In genomic region chr9:133712221-133713100, GRCh38 we compare ENCODE assay signal across 19 cellular contexts. TPM values are rescaled to one million over a fixed set of nuclear protein-coding genes. Genes with fewer than 3 reads are reported as not detected.
DNase-seq lines count a peak whose midpoint lies in the region; ATAC-seq, FAIRE-seq and TF ChIP-seq lines count a peak whose summit lies in the region.
"Had no signal": no experiment of that assay in that cellular context is flagged by ENCODE, and none has a peak within 500 bp of the region (broad histone marks: within the 10 kb centered on the region; RNA-seq: fewer than 3 reads in every experiment).

No MANE protein-coding gene starts in this region.

- no peak for DNase-seq in SK-N-SH
- DNase-seq in OCI-LY7 (ENCODE audit: low spot score): no peak
- DNase-seq in kidney: peak; percentile 61
- no peak for DNase-seq in cerebellar cortex (ENCODE audit: low spot score)
- no peak for DNase-seq in stimulated activated naive CD4-positive, alpha-beta T cell treated with Interleukin-2 at 50 U/mL for 16 hours (lab: John Stamatoyannopoulos, UW)
- DNase-seq: activated CD4-positive, alpha-beta T cell treated with anti-CD3 and anti-CD28 coated beads, Interleukin-2, amount 10 ng/mL, durations not matched to agents 7 days and 5 days; activated naive CD4-positive, alpha-beta T cell treated with anti-CD3 and anti-CD28 coated beads, Interleukin-2, amount 50 U/mL, for 16 hours; DND-41; stimulated activated CD8-positive, alpha-beta memory T cell treated with anti-CD3 and anti-CD28 coated beads, Interleukin-4, amount 100 ng/mL, for 48 hours; substantia nigra had no signal

- no peak for TF ChIP-seq EP300 in SK-N-SH (IDR thresholded peaks at IDR 0.05; ENCODE audit: borderline replicate concordance in 1 of 2, low read depth in 1 of 2, low read length in 1 of 2)

- CTCF ChIA-PET in SK-N-SH (lab: Yijun Ruan, JAX): interaction anchor here (1.4 to 9.3 kb wide), 3 partner anchors 14 to 85 kb away, joined by 3 to 83 read pairs (median 5); no protein-coding TSS in a partner anchor
- CTCF ChIA-PET in OCI-LY7 (lab: Charles Lee; ENCODE audit: unreplicated experiment): interaction anchor here (0.6 kb wide), 1 partner anchor 20 kb away, joined by 3 read pairs; no protein-coding TSS in a partner anchor

- H4K20me1 ChIP-seq in SK-N-SH (ENCODE audit: insufficient read depth) (no peaks in the 10 kb centered on the region), OCI-LY7 (ENCODE audit: insufficient read depth, low read length) (no peaks in the 10 kb centered on the region)

- H3K27me3 ChIP-seq in SK-N-SH (ENCODE audit: insufficient read depth) (no peaks in the 10 kb centered on the region), skeletal muscle satellite cell (ENCODE audit: control insufficient read depth, insufficient read depth, low read length) (no peaks in the 10 kb centered on the region)

- POLR2A ChIA-PET in SK-N-SH (lab: Yijun Ruan, JAX): interaction anchor here (1.2 kb wide), 1 partner anchor 178 kb away, joined by 3 read pairs; the partner anchor contains the start of gene ADAMTSL2
- POLR2A ChIA-PET in OCI-LY7 (lab: Charles Lee): interaction anchor here (0.6 kb wide), 1 partner anchor 11 kb away, joined by 3 read pairs; no protein-coding TSS in a partner anchor

- intact Hi-C loops in OCI-LY7 (cut with micrococcal nuclease; ENCODE audit: unreplicated experiment): no loop called here
- intact Hi-C loops in kidney (cut with DNase I): no loop called here

- H2AFZ ChIP-seq in SK-N-SH (ENCODE audit: low read depth): no peak overlapping the region
- 0 out of 2 replicates have a peak overlapping the region, but pooled peaks have one; percentile 28 for H2AFZ ChIP-seq in OCI-LY7 (ENCODE audit: low read length)
- H2AFZ ChIP-seq: GM23338 had no signal

- FAIRE-seq in kidney (lab: Jason Lieb, UNC): no peak
- FAIRE-seq: frontal cortex, GM18507 had no signal

- H3K27ac ChIP-seq in SK-N-SH (ENCODE audit: low read depth in 2 of 2, low read length in 1 of 2) (peak overlapping the region in 1 of 2 experiments; percentile 88; a peak in 2 of 4 replicates), OCI-LY7 (ENCODE audit: low read depth, low read length, poor library complexity, severe bottlenecking) (no peak overlapping the region), kidney (ENCODE audit: low read depth in 2 of 2, low read length in 2 of 2) (peak overlapping the region in 1 of 2 donors; percentile 32)
- H3K27ac ChIP-seq: 22Rv1 had no signal

- BruUV-seq in OCI-LY7 (replicated peaks; lab: Mats Ljungman, UMichigan): no TSS peak

- H3F3A ChIP-seq in SK-N-SH (replicated peaks; ENCODE audit: insufficient read depth): peaks cover 18% of the 10 kb centered on the region

- H3K9me2 ChIP-seq in SK-N-SH (no peaks in the 10 kb centered on the region), OCI-LY7 (ENCODE audit: insufficient read depth, low read length) (no peaks in the 10 kb centered on the region)

- H3K4me2 ChIP-seq in SK-N-SH (peak overlapping the region; percentile 53; the same call in 1 of the 2 replicates), OCI-LY7 (ENCODE audit: low read length) (peak overlapping the region; percentile 34), skeletal muscle satellite cell (ENCODE audit: low read length) (peak overlapping the region; percentile 75)
- H3K4me2 ChIP-seq: GM23338 had no signal

- H3K36me3 ChIP-seq in SK-N-SH (replicated peaks in 1 of 2; ENCODE audit: control insufficient read depth in 1 of 2, insufficient read depth in 2 of 2, low read length in 1 of 2): no peaks in the 10 kb centered on the region
- H3K36me3 ChIP-seq in OCI-LY7 (ENCODE audit: insufficient read depth, low read length): no peaks in the 10 kb centered on the region
- H3K36me3 ChIP-seq in kidney (ENCODE audit: control insufficient read depth in 1 of 2, insufficient read depth in 2 of 2, low read length in 2 of 2): no peaks in the 10 kb centered on the region
- H3K36me3 ChIP-seq in skeletal muscle satellite cell (ENCODE audit: insufficient read depth, low read length): no peaks in the 10 kb centered on the region

- TF ChIP-seq CTCF in SK-N-SH (IDR thresholded peaks at IDR 0.05): no peak
- no peak for TF ChIP-seq CTCF in OCI-LY7 (conservative IDR thresholded peaks at IDR 0.05; ENCODE audit: low read length)
- TF ChIP-seq CTCF in kidney (IDR thresholded peaks at IDR 0.05; ENCODE audit: borderline replicate concordance, extremely low read depth, insufficient read depth): no peak

- no peak overlapping the region for H3K4me3 ChIP-seq in SK-N-SH (ENCODE audit: low read depth in 2 of 2, low read length in 1 of 2)
- no peak overlapping the region for H3K4me3 ChIP-seq in OCI-LY7 (ENCODE audit: low read depth, low read length, poor library complexity, severe bottlenecking)
- no peak overlapping the region for H3K4me3 ChIP-seq in kidney (ENCODE audit: low read length in 2 of 2)
- no peak overlapping the region for H3K4me3 ChIP-seq in skeletal muscle satellite cell (ENCODE audit: low read length)
- H3K4me3 ChIP-seq: GM23338, skin epidermis had no signal

- H3K9me3 ChIP-seq in SK-N-SH (no peaks in the 10 kb centered on the region), OCI-LY7 (ENCODE audit: low read length) (no peaks in the 10 kb centered on the region), kidney (ENCODE audit: control insufficient read depth in 1 of 2, low read length in 2 of 2) (no peaks in the 10 kb centered on the region), skeletal muscle satellite cell (replicated peaks; ENCODE audit: low read length) (no peaks in the 10 kb centered on the region)

- peaks cover 25 to 33% of the 10 kb centered on the region in 2 experiments; a peak in 3 of 4 replicates for H3K4me1 ChIP-seq in SK-N-SH (ENCODE audit: control insufficient read depth in 1 of 2, insufficient read depth in 2 of 2, low read depth in 1 of 2, low read length in 1 of 2)
- H3K4me1 ChIP-seq in OCI-LY7 (ENCODE audit: insufficient read depth, low read length, poor library complexity, severe bottlenecking): peaks cover 52% of the 10 kb centered on the region
- peaks cover 15 to 25% of the 10 kb centered on the region in 2 donors for H3K4me1 ChIP-seq in kidney (ENCODE audit: control insufficient read depth in 1 of 2, insufficient read depth in 1 of 2, low read depth in 1 of 2, low read length in 2 of 2)
- H3K4me1 ChIP-seq in skeletal muscle satellite cell (ENCODE audit: control insufficient read depth, insufficient read depth, low read length): peaks cover 66% of the 10 kb centered on the region

- 83% methylated on average over 14 of the region's 22 CpGs for WGBS in SK-N-SH (ENCODE audit: low lambda C conversion rate)

- peak overlapping the region; percentile 57; the same call in 1 of the 2 replicates for H3K9ac ChIP-seq in SK-N-SH
- H3K9ac ChIP-seq in kidney (ENCODE audit: low read length in 2 of 2): no peak overlapping the region
- peak overlapping the region; percentile 84 for H3K9ac ChIP-seq in skeletal muscle satellite cell (ENCODE audit: low read depth, low read length)

- no peak for TF ChIP-seq RAD21 in SK-N-SH (IDR thresholded peaks at IDR 0.05; ENCODE audit: low read length)

- H3K79me2 ChIP-seq in SK-N-SH (ENCODE audit: insufficient read depth) (no peaks in the 10 kb centered on the region), OCI-LY7 (ENCODE audit: insufficient read depth, low read depth, low read length) (no peaks in the 10 kb centered on the region)

- ATAC-seq in SK-N-SH treated with all-trans-retinoic acid at 6 μM for 48 hours (no peak), GM19397 (IDR thresholded peaks at IDR 0.05; ENCODE audit: unreplicated experiment) (no peak)
- ATAC-seq: GM23338, Panc1 had no signal

TF ChIP-seq in SK-N-SH, 30 proteins besides CTCF, POLR2A, EP300 and RAD21 (continues in another document):
- TF ChIP-seq MAX (IDR thresholded peaks at IDR 0.05; ENCODE audit: low read depth) (no peak), SMC3 (IDR thresholded peaks at IDR 0.05; ENCODE audit: low read depth, low read length) (no peak)

TF ChIP-seq in SK-N-SH treated with all-trans-retinoic acid at 6 μM for 48 hours, 23 proteins besides CTCF, POLR2A, EP300 and RAD21:
- TF ChIP-seq, protein P1, sequence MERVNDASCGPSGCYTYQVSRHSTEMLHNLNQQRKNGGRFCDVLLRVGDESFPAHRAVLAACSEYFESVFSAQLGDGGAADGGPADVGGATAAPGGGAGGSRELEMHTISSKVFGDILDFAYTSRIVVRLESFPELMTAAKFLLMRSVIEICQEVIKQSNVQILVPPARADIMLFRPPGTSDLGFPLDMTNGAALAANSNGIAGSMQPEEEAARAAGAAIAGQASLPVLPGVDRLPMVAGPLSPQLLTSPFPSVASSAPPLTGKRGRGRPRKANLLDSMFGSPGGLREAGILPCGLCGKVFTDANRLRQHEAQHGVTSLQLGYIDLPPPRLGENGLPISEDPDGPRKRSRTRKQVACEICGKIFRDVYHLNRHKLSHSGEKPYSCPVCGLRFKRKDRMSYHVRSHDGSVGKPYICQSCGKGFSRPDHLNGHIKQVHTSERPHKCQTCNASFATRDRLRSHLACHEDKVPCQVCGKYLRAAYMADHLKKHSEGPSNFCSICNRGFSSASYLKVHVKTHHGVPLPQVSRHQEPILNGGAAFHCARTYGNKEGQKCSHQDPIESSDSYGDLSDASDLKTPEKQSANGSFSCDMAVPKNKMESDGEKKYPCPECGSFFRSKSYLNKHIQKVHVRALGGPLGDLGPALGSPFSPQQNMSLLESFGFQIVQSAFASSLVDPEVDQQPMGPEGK (CRISPR knock-in tag; IDR thresholded peaks at IDR 0.05; ENCODE audit: borderline replicate concordance): no peak
- no peak for TF ChIP-seq ZNF8 (CRISPR knock-in tag; IDR thresholded peaks at IDR 0.05)
- TF ChIP-seq TOX (CRISPR knock-in tag; IDR thresholded peaks at IDR 0.05; ENCODE audit: borderline replicate concordance): no peak
- no peak for TF ChIP-seq ZC3H10 (CRISPR knock-in tag; IDR thresholded peaks at IDR 0.05)
- no peak for TF ChIP-seq SNAI2 (CRISPR knock-in tag; IDR thresholded peaks at IDR 0.05)
- TF ChIP-seq TCF4 (CRISPR knock-in tag; IDR thresholded peaks at IDR 0.05; ENCODE audit: borderline replicate concordance): no peak
- no peak for TF ChIP-seq CSDC2 (CRISPR knock-in tag; IDR thresholded peaks at IDR 0.05)
- no peak for TF ChIP-seq RARB (CRISPR knock-in tag; IDR thresholded peaks at IDR 0.05)
- no peak for TF ChIP-seq OSR1 (CRISPR knock-in tag; IDR thresholded peaks at IDR 0.05)
- no peak for TF ChIP-seq ZFP3 (CRISPR knock-in tag; IDR thresholded peaks at IDR 0.05)

RNA-seq across cellular contexts. Expression of gene SARDH, which starts 25.7 kb away (rescaled TPM):
- polyA plus RNA-seq in SK-N-SH (2012; rRNA removed): 2.9 and 5.9 TPM in 2 replicates
- 1.6 and 3.0 TPM in 2 replicates for polyA plus RNA-seq in SK-N-SH (2012; cell fraction: cytosol; rRNA removed)
- 9.9 and 14.3 TPM in 2 replicates for polyA plus RNA-seq in SK-N-SH (2012; cell fraction: nucleus; rRNA removed)
- total RNA-seq in OCI-LY7 (2014; rRNA removed; shearing (Covaris generic)): 52.3 and 60.8 TPM in 2 replicates
- 39.4 and 42.8 TPM in 2 replicates for total RNA-seq in OCI-LY7 (2022)
- 4.6 TPM for total RNA-seq in kidney
- 12.0 TPM for polyA plus RNA-seq in kidney (ENCODE audit: insufficient read depth, low read depth, low replicate concordance)
- total RNA-seq in skeletal muscle satellite cell (2012; rRNA removed): 3.5 and 7.1 TPM in 2 replicates

Comparison
In these comparisons a context has a peak if more than half of its experiments do, and no peak if none do; other contexts are left out.
1. H3K9ac ChIP-seq: peak in SK-N-SH (single experiment) and skeletal muscle satellite cell (single experiment); none in kidney (0 of 2).
2. Peak in every context shown above with its lines, with median percentiles within 50 percentile points of each other: H3K4me2 ChIP-seq.